Comparison of ENCODE assay signal across 2 cellular contexts in the genomic region with DNA sequence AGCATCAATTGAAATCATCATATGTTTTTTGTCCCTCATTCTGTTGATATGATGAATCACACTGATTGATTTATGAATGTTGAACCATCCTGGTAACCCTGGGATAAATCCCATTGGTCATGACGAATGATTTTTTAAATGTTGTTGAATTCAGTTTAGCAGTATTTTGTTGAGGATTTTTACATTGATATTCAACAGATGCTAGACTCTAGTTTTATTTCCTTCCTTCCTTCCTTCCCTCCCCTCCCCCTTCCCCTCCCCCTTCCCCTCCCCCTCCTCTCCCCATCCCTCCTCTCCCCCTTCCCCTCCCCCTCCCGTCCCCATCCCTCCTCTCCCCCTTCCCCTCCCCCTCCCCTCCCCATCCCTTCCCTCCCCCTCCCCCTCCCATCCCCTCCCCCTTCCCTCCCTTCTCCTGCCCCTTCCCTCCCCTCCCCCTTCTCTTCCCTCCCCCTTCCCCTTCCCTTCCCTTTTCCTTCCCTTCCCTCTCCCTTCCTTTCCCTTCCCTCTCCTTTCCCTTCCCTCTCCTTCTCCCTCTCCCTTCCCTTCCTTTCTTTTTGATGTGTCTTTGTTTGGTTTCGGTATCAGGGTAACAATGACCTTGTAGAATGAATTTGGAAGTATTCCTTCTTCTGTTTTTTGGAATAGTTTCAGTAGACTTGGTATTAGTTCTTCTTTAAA.
TF ChIP-seq lines count a peak whose summit lies in the region.

No MANE protein-coding gene starts in this region.

TF ChIP-seq in HEK293, 187 proteins besides CTCF, POLR2A, EP300 and RAD21 (continued from another document):
- TF ChIP-seq, protein P1, sequence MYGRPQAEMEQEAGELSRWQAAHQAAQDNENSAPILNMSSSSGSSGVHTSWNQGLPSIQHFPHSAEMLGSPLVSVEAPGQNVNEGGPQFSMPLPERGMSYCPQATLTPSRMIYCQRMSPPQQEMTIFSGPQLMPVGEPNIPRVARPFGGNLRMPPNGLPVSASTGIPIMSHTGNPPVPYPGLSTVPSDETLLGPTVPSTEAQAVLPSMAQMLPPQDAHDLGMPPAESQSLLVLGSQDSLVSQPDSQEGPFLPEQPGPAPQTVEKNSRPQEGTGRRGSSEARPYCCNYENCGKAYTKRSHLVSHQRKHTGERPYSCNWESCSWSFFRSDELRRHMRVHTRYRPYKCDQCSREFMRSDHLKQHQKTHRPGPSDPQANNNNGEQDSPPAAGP (tag by site-specific recombination; IDR thresholded peaks at IDR 0.05): no peak

TF ChIP-seq in K562, 482 proteins besides CTCF, POLR2A, EP300 and RAD21 (continued from another document):
- TF ChIP-seq, protein P2, sequence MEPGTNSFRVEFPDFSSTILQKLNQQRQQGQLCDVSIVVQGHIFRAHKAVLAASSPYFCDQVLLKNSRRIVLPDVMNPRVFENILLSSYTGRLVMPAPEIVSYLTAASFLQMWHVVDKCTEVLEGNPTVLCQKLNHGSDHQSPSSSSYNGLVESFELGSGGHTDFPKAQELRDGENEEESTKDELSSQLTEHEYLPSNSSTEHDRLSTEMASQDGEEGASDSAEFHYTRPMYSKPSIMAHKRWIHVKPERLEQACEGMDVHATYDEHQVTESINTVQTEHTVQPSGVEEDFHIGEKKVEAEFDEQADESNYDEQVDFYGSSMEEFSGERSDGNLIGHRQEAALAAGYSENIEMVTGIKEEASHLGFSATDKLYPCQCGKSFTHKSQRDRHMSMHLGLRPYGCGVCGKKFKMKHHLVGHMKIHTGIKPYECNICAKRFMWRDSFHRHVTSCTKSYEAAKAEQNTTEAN (CRISPR knock-in tag; IDR thresholded peaks at IDR 0.05): no peak
- TF ChIP-seq CAMTA2 (CRISPR knock-in tag; conservative IDR thresholded peaks at IDR 0.05): no peak
- no peak for TF ChIP-seq ZNF24 (IDR thresholded peaks at IDR 0.05)
- no peak for TF ChIP-seq POU5F1 (IDR thresholded peaks at IDR 0.05; ENCODE audit: borderline replicate concordance, low read depth, low read length, partially characterized antibody)
- no peak for TF ChIP-seq NFE2 (IDR thresholded peaks at IDR 0.05; ENCODE audit: low read depth)
- TF ChIP-seq ZNF239 (CRISPR knock-in tag; IDR thresholded peaks at IDR 0.05): no peak
- TF ChIP-seq, protein P3, sequence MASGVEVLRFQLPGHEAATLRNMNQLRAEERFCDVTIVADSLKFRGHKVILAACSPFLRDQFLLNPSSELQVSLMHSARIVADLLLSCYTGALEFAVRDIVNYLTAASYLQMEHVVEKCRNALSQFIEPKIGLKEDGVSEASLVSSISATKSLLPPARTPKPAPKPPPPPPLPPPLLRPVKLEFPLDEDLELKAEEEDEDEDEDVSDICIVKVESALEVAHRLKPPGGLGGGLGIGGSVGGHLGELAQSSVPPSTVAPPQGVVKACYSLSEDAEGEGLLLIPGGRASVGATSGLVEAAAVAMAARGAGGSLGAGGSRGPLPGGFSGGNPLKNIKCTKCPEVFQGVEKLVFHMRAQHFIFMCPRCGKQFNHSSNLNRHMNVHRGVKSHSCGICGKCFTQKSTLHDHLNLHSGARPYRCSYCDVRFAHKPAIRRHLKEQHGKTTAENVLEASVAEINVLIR (CRISPR knock-in tag; IDR thresholded peaks at IDR 0.05): no peak
- TF ChIP-seq, protein P4, sequence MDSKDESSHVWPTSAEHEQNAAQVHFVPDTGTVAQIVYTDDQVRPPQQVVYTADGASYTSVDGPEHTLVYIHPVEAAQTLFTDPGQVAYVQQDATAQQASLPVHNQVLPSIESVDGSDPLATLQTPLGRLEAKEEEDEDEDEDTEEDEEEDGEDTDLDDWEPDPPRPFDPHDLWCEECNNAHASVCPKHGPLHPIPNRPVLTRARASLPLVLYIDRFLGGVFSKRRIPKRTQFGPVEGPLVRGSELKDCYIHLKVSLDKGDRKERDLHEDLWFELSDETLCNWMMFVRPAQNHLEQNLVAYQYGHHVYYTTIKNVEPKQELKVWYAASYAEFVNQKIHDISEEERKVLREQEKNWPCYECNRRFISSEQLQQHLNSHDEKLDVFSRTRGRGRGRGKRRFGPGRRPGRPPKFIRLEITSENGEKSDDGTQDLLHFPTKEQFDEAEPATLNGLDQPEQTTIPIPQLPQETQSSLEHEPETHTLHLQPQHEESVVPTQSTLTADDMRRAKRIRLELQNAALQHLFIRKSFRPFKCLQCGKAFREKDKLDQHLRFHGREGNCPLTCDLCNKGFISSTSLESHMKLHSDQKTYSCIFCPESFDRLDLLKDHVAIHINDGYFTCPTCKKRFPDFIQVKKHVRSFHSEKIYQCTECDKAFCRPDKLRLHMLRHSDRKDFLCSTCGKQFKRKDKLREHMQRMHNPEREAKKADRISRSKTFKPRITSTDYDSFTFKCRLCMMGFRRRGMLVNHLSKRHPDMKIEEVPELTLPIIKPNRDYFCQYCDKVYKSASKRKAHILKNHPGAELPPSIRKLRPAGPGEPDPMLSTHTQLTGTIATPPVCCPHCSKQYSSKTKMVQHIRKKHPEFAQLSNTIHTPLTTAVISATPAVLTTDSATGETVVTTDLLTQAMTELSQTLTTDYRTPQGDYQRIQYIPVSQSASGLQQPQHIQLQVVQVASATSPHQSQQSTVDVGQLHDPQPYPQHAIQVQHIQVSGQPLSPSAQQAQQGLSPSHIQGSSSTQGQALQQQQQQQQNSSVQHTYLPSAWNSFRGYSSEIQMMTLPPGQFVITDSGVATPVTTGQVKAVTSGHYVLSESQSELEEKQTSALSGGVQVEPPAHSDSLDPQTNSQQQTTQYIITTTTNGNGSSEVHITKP (IDR thresholded peaks at IDR 0.05; ENCODE audit: partially characterized antibody): no peak
- TF ChIP-seq, protein P5, sequence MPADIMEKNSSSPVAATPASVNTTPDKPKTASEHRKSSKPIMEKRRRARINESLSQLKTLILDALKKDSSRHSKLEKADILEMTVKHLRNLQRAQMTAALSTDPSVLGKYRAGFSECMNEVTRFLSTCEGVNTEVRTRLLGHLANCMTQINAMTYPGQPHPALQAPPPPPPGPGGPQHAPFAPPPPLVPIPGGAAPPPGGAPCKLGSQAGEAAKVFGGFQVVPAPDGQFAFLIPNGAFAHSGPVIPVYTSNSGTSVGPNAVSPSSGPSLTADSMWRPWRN (IDR thresholded peaks at IDR 0.05; ENCODE audit: low read depth): no peak
- peak; percentile 63 for TF ChIP-seq PCBP1 (IDR thresholded peaks at IDR 0.05; ENCODE audit: low read depth, low read length, poor library complexity, severe bottlenecking)
- no peak for TF ChIP-seq MTA3 (IDR thresholded peaks at IDR 0.05; ENCODE audit: borderline replicate concordance)
- TF ChIP-seq, protein P6, sequence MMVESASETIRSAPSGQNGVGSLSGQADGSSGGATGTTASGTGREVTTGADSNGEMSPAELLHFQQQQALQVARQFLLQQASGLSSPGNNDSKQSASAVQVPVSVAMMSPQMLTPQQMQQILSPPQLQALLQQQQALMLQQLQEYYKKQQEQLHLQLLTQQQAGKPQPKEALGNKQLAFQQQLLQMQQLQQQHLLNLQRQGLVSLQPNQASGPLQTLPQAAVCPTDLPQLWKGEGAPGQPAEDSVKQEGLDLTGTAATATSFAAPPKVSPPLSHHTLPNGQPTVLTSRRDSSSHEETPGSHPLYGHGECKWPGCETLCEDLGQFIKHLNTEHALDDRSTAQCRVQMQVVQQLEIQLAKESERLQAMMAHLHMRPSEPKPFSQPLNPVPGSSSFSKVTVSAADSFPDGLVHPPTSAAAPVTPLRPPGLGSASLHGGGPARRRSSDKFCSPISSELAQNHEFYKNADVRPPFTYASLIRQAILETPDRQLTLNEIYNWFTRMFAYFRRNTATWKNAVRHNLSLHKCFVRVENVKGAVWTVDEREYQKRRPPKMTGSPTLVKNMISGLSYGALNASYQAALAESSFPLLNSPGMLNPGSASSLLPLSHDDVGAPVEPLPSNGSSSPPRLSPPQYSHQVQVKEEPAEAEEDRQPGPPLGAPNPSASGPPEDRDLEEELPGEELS (CRISPR knock-in tag; IDR thresholded peaks at IDR 0.05; ENCODE audit: borderline replicate concordance): no peak
- no peak for TF ChIP-seq POLR2AphosphoS5 (IDR thresholded peaks at IDR 0.05; ENCODE audit: control insufficient read depth, insufficient read depth, low read depth, low read length)
- no peak for TF ChIP-seq ILF3 (IDR thresholded peaks at IDR 0.05; ENCODE audit: borderline replicate concordance)
- peak; percentile 91 for TF ChIP-seq HNRNPK (IDR thresholded peaks at IDR 0.05; ENCODE audit: low read depth, low read length, poor library complexity, severe bottlenecking)
- TF ChIP-seq, protein P7, sequence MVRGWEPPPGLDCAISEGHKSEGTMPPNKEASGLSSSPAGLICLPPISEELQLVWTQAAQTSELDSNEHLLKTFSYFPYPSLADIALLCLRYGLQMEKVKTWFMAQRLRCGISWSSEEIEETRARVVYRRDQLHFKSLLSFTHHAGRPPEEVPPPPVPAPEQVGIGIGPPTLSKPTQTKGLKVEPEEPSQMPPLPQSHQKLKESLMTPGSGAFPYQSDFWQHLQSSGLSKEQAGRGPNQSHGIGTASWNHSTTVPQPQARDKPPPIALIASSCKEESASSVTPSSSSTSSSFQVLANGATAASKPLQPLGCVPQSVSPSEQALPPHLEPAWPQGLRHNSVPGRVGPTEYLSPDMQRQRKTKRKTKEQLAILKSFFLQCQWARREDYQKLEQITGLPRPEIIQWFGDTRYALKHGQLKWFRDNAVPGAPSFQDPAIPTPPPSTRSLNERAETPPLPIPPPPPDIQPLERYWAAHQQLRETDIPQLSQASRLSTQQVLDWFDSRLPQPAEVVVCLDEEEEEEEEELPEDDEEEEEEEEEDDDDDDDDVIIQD (CRISPR knock-in tag; IDR thresholded peaks at IDR 0.05): no peak
- no peak for TF ChIP-seq ZNF146 (CRISPR knock-in tag; IDR thresholded peaks at IDR 0.05; ENCODE audit: unreplicated experiment)
